Comparison of ENCODE assay signal across 8 cellular contexts in the genomic region with DNA sequence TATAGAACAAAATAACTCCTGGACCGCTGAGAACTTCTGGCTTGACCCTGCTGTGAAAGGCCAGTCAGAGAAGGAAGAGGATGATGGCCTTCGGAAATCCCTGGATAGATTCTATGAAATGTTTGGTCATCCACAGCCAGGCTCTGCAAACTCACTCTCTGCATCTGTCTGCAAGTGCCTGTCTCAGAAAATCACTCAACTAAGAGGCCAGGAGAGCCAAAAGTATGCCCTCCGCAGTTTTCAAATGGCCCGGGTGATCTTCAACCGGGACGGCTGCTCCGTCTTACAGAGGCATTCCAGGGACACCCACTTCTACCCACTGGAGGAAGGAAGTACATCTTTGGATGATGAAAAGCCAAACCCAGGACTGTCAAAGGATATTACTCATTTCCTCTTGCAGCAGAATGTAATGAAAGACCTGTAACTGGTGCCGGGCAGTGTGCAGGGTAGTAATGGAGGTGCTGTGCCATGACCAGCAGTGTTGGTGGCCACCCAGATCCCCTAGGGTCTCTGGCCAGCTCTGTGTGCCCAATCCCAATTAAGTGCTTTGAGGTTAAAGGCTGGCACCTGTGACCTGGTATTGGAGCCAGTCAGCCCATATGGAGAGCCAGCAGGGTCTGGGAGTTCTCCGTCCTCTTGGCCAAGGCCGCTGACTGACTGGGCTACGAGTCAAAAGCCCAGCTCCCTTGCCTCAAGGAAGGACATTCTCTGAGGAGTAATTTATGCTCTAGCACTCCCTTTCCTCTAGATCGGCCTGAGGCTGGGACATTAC. TPM values are rescaled to one million over a fixed set of nuclear protein-coding genes. Genes with fewer than 3 reads are reported as not detected.
DNase-seq lines count a peak whose midpoint lies in the region; ATAC-seq and TF ChIP-seq lines count a peak whose summit lies in the region.

No MANE protein-coding gene starts in this region.

- H3K4me1 ChIP-seq in body of pancreas = peaks cover 37% of the 10 kb centered on the region
- H3K4me1 ChIP-seq in lower lobe of right lung = peaks cover 11% of the 10 kb centered on the region

- H3K27ac ChIP-seq in body of pancreas (peak overlapping the region in 3 of 4 donors; percentile 0 to 57 (median 32)), lower lobe of right lung (no peak overlapping the region)

- intact Hi-C loops in body of pancreas (cut with DNase I) (no loop called here), lower lobe of right lung (cut with DNase I) (no loop called here)

- 58 to 66% methylated on average over 4 to 12 of the region's 12 CpGs for WGBS in body of pancreas, 2 donors

- no peak overlapping the region for H3K4me3 ChIP-seq in AG09309 (ENCODE audit: control insufficient read depth, low read depth, low read length)
- H3K4me3 ChIP-seq in body of pancreas = no peak overlapping the region
- no peak overlapping the region for H3K4me3 ChIP-seq in lower lobe of right lung

- peak; percentile 42 for ATAC-seq in body of pancreas
- ATAC-seq in lower lobe of right lung = peak; percentile 64 to 72
- ATAC-seq in HG02610 (IDR thresholded peaks at IDR 0.05; ENCODE audit: unreplicated experiment) = no peak
- no peak for ATAC-seq in HG02623 (IDR thresholded peaks at IDR 0.05; ENCODE audit: unreplicated experiment)
- ATAC-seq in GM18861 (IDR thresholded peaks at IDR 0.05; ENCODE audit: unreplicated experiment) = no peak

- H3K27me3 ChIP-seq in body of pancreas = no peaks in the 10 kb centered on the region
- H3K27me3 ChIP-seq in lower lobe of right lung (ENCODE audit: low read depth) = no peaks in the 10 kb centered on the region

- H3K9me3 ChIP-seq in body of pancreas (no peaks in the 10 kb centered on the region), lower lobe of right lung (no peaks in the 10 kb centered on the region)

- DNase-seq in AG09309 (ENCODE audit: low read depth) (peak; percentile 54), LHCN-M2 (ENCODE audit: low read depth) (peak; percentile 79), body of pancreas (peak; percentile 45 to 77 (median 67)), lower lobe of right lung (no peak), NCI-H187 treated with DMSO at 0.1 percent for 48 hours (lab: John Stamatoyannopoulos, UW) (no peak)

- TF ChIP-seq CTCF in AG09309 (IDR thresholded peaks at IDR 0.05; ENCODE audit: control insufficient read depth, insufficient read depth, low read depth, low read length, missing control alignments) = no peak
- no peak for TF ChIP-seq CTCF in body of pancreas (IDR thresholded peaks at IDR 0.05)
- TF ChIP-seq CTCF in lower lobe of right lung (IDR thresholded peaks at IDR 0.05) = no peak

- no peak for TF ChIP-seq POLR2A in body of pancreas (IDR thresholded peaks at IDR 0.05)

- no peaks in the 10 kb centered on the region for H3K36me3 ChIP-seq in body of pancreas (replicated peaks in 1 of 2; ENCODE audit: insufficient read depth in 1 of 2, low read depth in 2 of 2)
- peaks cover 6% of the 10 kb centered on the region for H3K36me3 ChIP-seq in lower lobe of right lung

RNA-seq across cellular contexts. Expression of a gene that starts 48.1 kb away (rescaled TPM):
- 0.90 and 2.0 TPM in 2 replicates for total RNA-seq in LHCN-M2 (2014; rRNA removed)
- polyA plus RNA-seq in LHCN-M2 (2012) = 0.28 TPM
- 10 to 100 TPM; 12.5 to 30.6 TPM for total RNA-seq in body of pancreas
- 0.15 TPM for total RNA-seq in lower lobe of right lung

Comparison
In these comparisons a context has a peak if more than half of its experiments do, and no peak if none do; other contexts are left out.
1. DNase-seq: peak in AG09309 (single experiment), LHCN-M2 (single experiment) and body of pancreas (4 of 4); none in lower lobe of right lung (single experiment) and NCI-H187 treated with DMSO at 0.1 percent for 48 hours (single experiment).
2. ATAC-seq: peak in body of pancreas (single experiment) and lower lobe of right lung (2 of 2); none in HG02610 (single experiment), HG02623 (single experiment) and GM18861 (single experiment).